8 cellular contexts compared by ENCODE assay signal in the genomic region with DNA sequence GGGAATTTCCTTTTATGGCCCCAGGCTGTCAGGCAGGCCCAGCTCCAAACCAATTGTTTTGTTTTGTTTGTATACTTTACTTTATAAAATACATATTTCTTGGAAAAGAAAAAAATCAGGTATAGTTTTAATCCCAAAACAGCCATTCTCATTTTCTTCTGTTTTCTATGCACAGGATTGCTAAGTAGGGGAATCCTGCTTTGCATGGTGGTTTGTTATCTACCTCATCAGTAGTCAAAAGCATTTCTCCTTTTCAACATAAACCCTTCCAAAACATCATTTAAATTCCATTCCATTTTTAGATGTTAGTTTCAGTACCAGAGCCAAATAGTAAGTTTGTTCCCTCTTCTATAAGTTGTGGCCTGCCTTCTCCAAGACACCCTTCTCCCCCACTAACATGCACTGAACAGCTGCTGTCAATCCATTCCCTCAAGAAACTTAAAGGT. TPM values are rescaled to one million over a fixed set of nuclear protein-coding genes. Genes with fewer than 3 reads are reported as not detected.
A peak's percentile ranks its signal among the peaks of the same experiment; 100 is the strongest.
DNase-seq lines count a peak whose midpoint lies in the region; FAIRE-seq and TF ChIP-seq lines count a peak whose summit lies in the region.

No MANE protein-coding gene starts in this region.

- H3K9me2 ChIP-seq in neural cell (ENCODE audit: insufficient read depth, low read length) = no peaks in the 10 kb centered on the region

- CTCF ChIA-PET in mammary epithelial cell (lab: Charles Lee; ENCODE audit: low non-redundant PET) = no interaction called here

- H3K4me3 ChIP-seq in BLaER1 (no peak overlapping the region), NB4 (ENCODE audit: low read depth, low read length) (peak overlapping the region; percentile 16), mammary epithelial cell (replicated peaks in 1 of 3; ENCODE audit: insufficient read depth in 1 of 3, low read depth in 2 of 3, low read length in 3 of 3) (no peak overlapping the region), neural cell (ENCODE audit: low read length) (peak overlapping the region; percentile 19)

- no peaks in the 10 kb centered on the region; the same call in 1 of the 2 replicates for H3K27me3 ChIP-seq in BLaER1
- no peaks in the 10 kb centered on the region for H3K27me3 ChIP-seq in mammary epithelial cell (ENCODE audit: insufficient read depth, low read length)
- H3K27me3 ChIP-seq in neural cell (ENCODE audit: insufficient read depth, low read depth, low read length) = no peaks in the 10 kb centered on the region

- TF ChIP-seq RAD21 in neural cell (conservative IDR thresholded peaks at IDR 0.05) = no peak

- peaks cover 96% of the 10 kb centered on the region for H3K79me2 ChIP-seq in mammary epithelial cell (ENCODE audit: insufficient read depth, low read length)
- peaks cover 42% of the 10 kb centered on the region for H3K79me2 ChIP-seq in neural cell (replicated peaks; ENCODE audit: insufficient read depth, low read length)

- in situ Hi-C loops in mammary epithelial cell (cut with MboI; ENCODE audit: low sequenced_read_pairs in 2 of 2) = no loop called here

- peak overlapping the region; percentile 56 for H3K27ac ChIP-seq in BLaER1
- peak overlapping the region; percentile 45 for H3K27ac ChIP-seq in mammary epithelial cell (ENCODE audit: insufficient read depth, low read depth, low read length)
- no peak overlapping the region for H3K27ac ChIP-seq in neural cell (ENCODE audit: low read length)

- TF ChIP-seq CTCF in NB4 (IDR thresholded peaks at IDR 0.05; ENCODE audit: low read depth, low read length) = no peak
- no peak for TF ChIP-seq CTCF in mammary epithelial cell (conservative IDR thresholded peaks at IDR 0.05 in 1 of 2, IDR thresholded peaks at IDR 0.05 in 1 of 2; ENCODE audit: extremely low read depth in 1 of 2, insufficient read depth in 1 of 2, low read depth in 1 of 2, low read length in 2 of 2)
- TF ChIP-seq CTCF in neural cell (IDR thresholded peaks at IDR 0.05; ENCODE audit: poor library complexity, severe bottlenecking) = no peak

- peaks cover 38% of the 10 kb centered on the region for H3K36me3 ChIP-seq in BLaER1
- peaks cover 20% of the 10 kb centered on the region for H3K36me3 ChIP-seq in mammary epithelial cell (ENCODE audit: insufficient read depth, low read length)
- no peaks in the 10 kb centered on the region for H3K36me3 ChIP-seq in neural cell (ENCODE audit: insufficient read depth, low read length)

- H3F3A ChIP-seq in neural cell (ENCODE audit: insufficient read depth, low read length, poor library complexity, severe bottlenecking) = peaks cover 5% of the 10 kb centered on the region

- no TSS peak for BruUV-seq in mammary epithelial cell (replicated peaks; lab: Mats Ljungman, UMichigan)

- H3K4me1 ChIP-seq in BLaER1 = peaks cover 54% of the 10 kb centered on the region
- H3K4me1 ChIP-seq in mammary epithelial cell (ENCODE audit: insufficient read depth, low read length) = peaks cover 34% of the 10 kb centered on the region

- TF ChIP-seq EP300 in neural cell (conservative IDR thresholded peaks at IDR 0.05; ENCODE audit: poor library complexity, severe bottlenecking) = no peak

- H2AFZ ChIP-seq in mammary epithelial cell (ENCODE audit: low read depth, low read length) (no peak overlapping the region), neural cell (ENCODE audit: low read depth, low read length) (no peak overlapping the region)

- H3K9me3 ChIP-seq in BLaER1 = no peaks in the 10 kb centered on the region
- H3K9me3 ChIP-seq in mammary epithelial cell (replicated peaks; ENCODE audit: insufficient read depth, low read length) = no peaks in the 10 kb centered on the region
- H3K9me3 ChIP-seq in neural cell (ENCODE audit: low read length) = no peaks in the 10 kb centered on the region

- DNase-seq in NB4 (ENCODE audit: low read depth) (no peak), mammary epithelial cell (no peak), NCI-H446 treated with DMSO at 0.1 percent for 48 hours (lab: John Stamatoyannopoulos, UW) (no peak), HTR-8/SVneo (ENCODE audit: insufficient read length, low spot score) (no peak), GM03348 (ENCODE audit: low spot score) (no peak), GM19238 (ENCODE audit: insufficient read length, low spot score) (no peak)

- dilution Hi-C loops in mammary epithelial cell (cut with HindIII; ENCODE audit: low sequenced_read_pairs) = no loop called here

- 0 out of 2 replicates have a peak overlapping the region, but pooled peaks have one; percentile 59 for H3K9ac ChIP-seq in BLaER1
- no peak overlapping the region for H3K9ac ChIP-seq in mammary epithelial cell (ENCODE audit: insufficient read depth, low read length)
- no peak overlapping the region for H3K9ac ChIP-seq in neural cell (ENCODE audit: low read length)

- no peak for FAIRE-seq in HTR-8/SVneo (lab: Jason Lieb, UNC)

- intact Hi-C loops in mammary epithelial cell (cut with micrococcal nuclease) = no loop called here

- peak overlapping the region; percentile 96 for H3K4me2 ChIP-seq in BLaER1
- peak overlapping the region; percentile 56 for H3K4me2 ChIP-seq in mammary epithelial cell (ENCODE audit: insufficient read depth, low read depth, low read length)
- H3K4me2 ChIP-seq in neural cell (ENCODE audit: low read length) = no peak overlapping the region

- peaks cover 41% of the 10 kb centered on the region for H4K20me1 ChIP-seq in BLaER1
- no peaks in the 10 kb centered on the region for H4K20me1 ChIP-seq in mammary epithelial cell (ENCODE audit: insufficient read depth, low read length)
- no peaks in the 10 kb centered on the region for H4K20me1 ChIP-seq in neural cell (ENCODE audit: insufficient read depth)

- TF ChIP-seq POLR2A in NB4 (IDR thresholded peaks at IDR 0.05; ENCODE audit: extremely low read depth, insufficient read length) = no peak

TF ChIP-seq in neural cell, 6 proteins besides CTCF, POLR2A, EP300 and RAD21:
- TF ChIP-seq SMC3 (conservative IDR thresholded peaks at IDR 0.05; ENCODE audit: poor library complexity) (no peak), POLR2AphosphoS5 (IDR thresholded peaks at IDR 0.05) (no peak), EZH2 (IDR thresholded peaks at IDR 0.05; ENCODE audit: borderline replicate concordance, insufficient read depth, low read length, poor library complexity, severe bottlenecking) (no peak), MXI1 (conservative IDR thresholded peaks at IDR 0.05; ENCODE audit: poor library complexity, severe bottlenecking) (no peak), TAF1 (IDR thresholded peaks at IDR 0.05; ENCODE audit: low read depth) (no peak)
- TF ChIP-seq, protein P1, sequence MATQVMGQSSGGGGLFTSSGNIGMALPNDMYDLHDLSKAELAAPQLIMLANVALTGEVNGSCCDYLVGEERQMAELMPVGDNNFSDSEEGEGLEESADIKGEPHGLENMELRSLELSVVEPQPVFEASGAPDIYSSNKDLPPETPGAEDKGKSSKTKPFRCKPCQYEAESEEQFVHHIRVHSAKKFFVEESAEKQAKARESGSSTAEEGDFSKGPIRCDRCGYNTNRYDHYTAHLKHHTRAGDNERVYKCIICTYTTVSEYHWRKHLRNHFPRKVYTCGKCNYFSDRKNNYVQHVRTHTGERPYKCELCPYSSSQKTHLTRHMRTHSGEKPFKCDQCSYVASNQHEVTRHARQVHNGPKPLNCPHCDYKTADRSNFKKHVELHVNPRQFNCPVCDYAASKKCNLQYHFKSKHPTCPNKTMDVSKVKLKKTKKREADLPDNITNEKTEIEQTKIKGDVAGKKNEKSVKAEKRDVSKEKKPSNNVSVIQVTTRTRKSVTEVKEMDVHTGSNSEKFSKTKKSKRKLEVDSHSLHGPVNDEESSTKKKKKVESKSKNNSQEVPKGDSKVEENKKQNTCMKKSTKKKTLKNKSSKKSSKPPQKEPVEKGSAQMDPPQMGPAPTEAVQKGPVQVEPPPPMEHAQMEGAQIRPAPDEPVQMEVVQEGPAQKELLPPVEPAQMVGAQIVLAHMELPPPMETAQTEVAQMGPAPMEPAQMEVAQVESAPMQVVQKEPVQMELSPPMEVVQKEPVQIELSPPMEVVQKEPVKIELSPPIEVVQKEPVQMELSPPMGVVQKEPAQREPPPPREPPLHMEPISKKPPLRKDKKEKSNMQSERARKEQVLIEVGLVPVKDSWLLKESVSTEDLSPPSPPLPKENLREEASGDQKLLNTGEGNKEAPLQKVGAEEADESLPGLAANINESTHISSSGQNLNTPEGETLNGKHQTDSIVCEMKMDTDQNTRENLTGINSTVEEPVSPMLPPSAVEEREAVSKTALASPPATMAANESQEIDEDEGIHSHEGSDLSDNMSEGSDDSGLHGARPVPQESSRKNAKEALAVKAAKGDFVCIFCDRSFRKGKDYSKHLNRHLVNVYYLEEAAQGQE (IDR thresholded peaks at IDR 0.05; ENCODE audit: borderline replicate concordance) = no peak

RNA-seq across cellular contexts. Expression of a gene that starts 3.6 kb away (rescaled TPM):
- total RNA-seq in mammary epithelial cell = 100 to 1,000 TPM in 1 of 2 donors, 10 to 100 TPM in 1; 87.9 to 136 TPM
- polyA plus RNA-seq in mammary epithelial cell (175 TPM), neural cell (68.8 and 81.3 TPM in 2 replicates)
- polyA minus RNA-seq in mammary epithelial cell (199 TPM), neural cell (32.6 and 37.7 TPM in 2 replicates)

RNA-seq across cellular contexts. Expression of a gene that starts 3.8 kb away (rescaled TPM):
- 10 to 100 TPM in 1 of 2 donors, 1 to 10 TPM in 1; 9.7 to 20.6 TPM for total RNA-seq in mammary epithelial cell
- polyA plus RNA-seq in mammary epithelial cell (11.5 TPM), neural cell (23.4 and 26.4 TPM in 2 replicates)
- polyA minus RNA-seq in mammary epithelial cell (11.0 TPM), neural cell (27.5 and 33.5 TPM in 2 replicates)

RNA-seq across cellular contexts. Expression of a gene that starts 4.8 kb away (rescaled TPM):
- total RNA-seq in mammary epithelial cell = 100 to 1,000 TPM in 1 of 2 donors, 10 to 100 TPM in 1; 26.3 to 115 TPM
- 101 TPM for polyA plus RNA-seq in mammary epithelial cell
- 135 TPM for polyA minus RNA-seq in mammary epithelial cell
- polyA plus RNA-seq in neural cell = 30.9 and 39.7 TPM in 2 replicates
- polyA minus RNA-seq in neural cell = 16.2 and 20.0 TPM in 2 replicates

RNA-seq across cellular contexts. Expression of a gene that starts 12.0 kb away (rescaled TPM):
- 10 to 100 TPM; 59.2 to 73.9 TPM for total RNA-seq in mammary epithelial cell
- polyA plus RNA-seq in mammary epithelial cell = 60.5 TPM
- 99.5 TPM for polyA minus RNA-seq in mammary epithelial cell
- 3.8 and 5.3 TPM in 2 replicates for polyA plus RNA-seq in neural cell
- 9.3 and 17.4 TPM in 2 replicates for polyA minus RNA-seq in neural cell

RNA-seq across cellular contexts. Expression of a gene that starts 48.4 kb away (rescaled TPM):
- under 1 TPM; 0.50 to 0.59 TPM for total RNA-seq in mammary epithelial cell
- polyA plus RNA-seq in mammary epithelial cell (0.05 TPM), neural cell (30.1 and 42.4 TPM in 2 replicates)
- polyA minus RNA-seq in mammary epithelial cell (0.05 TPM), neural cell (113 and 126 TPM in 2 replicates)

Comparison
In these comparisons a context has a peak if more than half of its experiments do, and no peak if none do; other contexts are left out.
1. H3K4me3 ChIP-seq: peak in NB4 (single experiment) and neural cell (single experiment); none in BLaER1 (single experiment) and mammary epithelial cell (0 of 3).